Comparison of ENCODE assay signal across 18 cellular contexts in genomic region chr1:17018849-17019248, GRCh38. TPM values are rescaled to one million over a fixed set of nuclear protein-coding genes. Genes with fewer than 3 reads are reported as not detected.
A peak's percentile ranks its signal among the peaks of the same experiment; 100 is the strongest.
DNase-seq lines count a peak whose midpoint lies in the region; ATAC-seq and TF ChIP-seq lines count a peak whose summit lies in the region.
"Had no signal": no experiment of that assay in that cellular context is flagged by ENCODE, and none has a peak within 500 bp of the region (broad histone marks: within the 10 kb centered on the region; RNA-seq: fewer than 3 reads in every experiment).

No MANE protein-coding gene starts in this region.

- no peaks in the 10 kb centered on the region for H3K27me3 Mint-ChIP-seq in activated CD4-positive, alpha-beta T cell treated with anti-CD3 and anti-CD28 coated beads, Interleukin-2, amount 10 ng/mL, durations not matched to agents 24 days and 14 days
- no peaks in the 10 kb centered on the region for H3K27me3 Mint-ChIP-seq in activated CD8-positive, alpha-beta T cell treated with anti-CD3 and anti-CD28 coated beads for 36 hours
- H3K27me3 Mint-ChIP-seq: CD4-positive, alpha-beta memory T cell had no signal

- intact Hi-C loops in activated CD4-positive, alpha-beta T cell treated with anti-CD3 and anti-CD28 coated beads, Interleukin-2, amount 10 ng/mL, durations not matched to agents 24 days and 14 days (cut with micrococcal nuclease), result no loop called here
- intact Hi-C loops in activated CD8-positive, alpha-beta T cell treated with anti-CD3 and anti-CD28 coated beads for 36 hours (cut with micrococcal nuclease), result no loop called here

- CTCF ChIA-PET in activated CD8-positive, alpha-beta T cell treated with anti-CD3 and anti-CD28 coated beads for 36 hours (lab: Charles Lee), result interaction anchor here (1.1 to 1.3 kb wide), 3 partner anchors 12 to 67 kb away, joined by 3 to 6 read pairs (median 4); no protein-coding TSS in a partner anchor

- H3K27ac Mint-ChIP-seq in activated CD4-positive, alpha-beta T cell treated with anti-CD3 and anti-CD28 coated beads, Interleukin-2, amount 10 ng/mL, durations not matched to agents 24 days and 14 days, result peak overlapping the region; percentile 58
- peak overlapping the region; percentile 77 for H3K27ac Mint-ChIP-seq in activated CD8-positive, alpha-beta T cell treated with anti-CD3 and anti-CD28 coated beads for 36 hours
- H3K27ac Mint-ChIP-seq: activated T-helper 2 cell treated with anti-CD3 and anti-CD28 coated beads, Interferon-gamma antibody, Interleukin-2, Interleukin-4, amounts not matched to agents 10 μg/mL and 5 μg/mL and 100 μg/mL, durations not matched to agents 14 hours and 24 hours and 36 hours had no signal

- no peak for TF ChIP-seq CTCF in activated CD8-positive, alpha-beta T cell treated with anti-CD3 and anti-CD28 coated beads for 36 hours (IDR thresholded peaks at IDR 0.05)
- no peak for TF ChIP-seq CTCF in neutrophil (IDR thresholded peaks at IDR 0.05)

- H3K4me3 Mint-ChIP-seq in activated CD4-positive, alpha-beta T cell treated with anti-CD3 and anti-CD28 coated beads, Interleukin-2, amount 10 ng/mL, durations not matched to agents 24 days and 14 days, result no peak overlapping the region
- H3K4me3 Mint-ChIP-seq in activated CD8-positive, alpha-beta T cell treated with anti-CD3 and anti-CD28 coated beads for 36 hours, result no peak overlapping the region
- H3K4me3 Mint-ChIP-seq: CD4-positive, alpha-beta memory T cell had no signal

- peak overlapping the region; percentile 18 for H3K27ac ChIP-seq in neutrophil
- H3K27ac ChIP-seq: brain microvascular endothelial cell, Peyer's patch, prostate gland had no signal

- H3K9me3 Mint-ChIP-seq in activated CD4-positive, alpha-beta T cell treated with anti-CD3 and anti-CD28 coated beads, Interleukin-2, amount 10 ng/mL, durations not matched to agents 24 days and 14 days, result no peaks in the 10 kb centered on the region
- no peaks in the 10 kb centered on the region for H3K9me3 Mint-ChIP-seq in activated CD8-positive, alpha-beta T cell treated with anti-CD3 and anti-CD28 coated beads for 36 hours
- H3K9me3 Mint-ChIP-seq: activated T-helper 2 cell treated with anti-CD3 and anti-CD28 coated beads, Interferon-gamma antibody, Interleukin-2, Interleukin-4, amounts not matched to agents 10 μg/mL and 5 μg/mL and 100 μg/mL, durations not matched to agents 14 hours and 24 hours and 36 hours; CD4-positive, alpha-beta memory T cell had no signal

- no peak for DNase-seq in activated CD4-positive, alpha-beta T cell treated with anti-CD3 and anti-CD28 coated beads, Interleukin-2, amount 10 ng/mL, durations not matched to agents 24 days and 14 days
- DNase-seq in activated CD4-positive, alpha-beta T cell treated with anti-CD3 and anti-CD28 coated beads for 4 hours, result no peak
- no peak for DNase-seq in activated CD8-positive, alpha-beta T cell treated with anti-CD3 and anti-CD28 coated beads for 36 hours
- DNase-seq in HuH-7 (ENCODE audit: low spot score), result no peak
- DNase-seq: activated CD4-positive, alpha-beta T cell treated with anti-CD3 and anti-CD28 coated beads for 1 hour; brain microvascular endothelial cell; CD4-positive, alpha-beta memory T cell; MG63; NCI-H2081; NCI-H69; stimulated activated CD4-positive, alpha-beta T cell treated with anti-CD3 and anti-CD28 coated beads, Interleukin-12 subunit alpha, Interleukin-12 subunit beta, amount 100 ng/mL, for 4 hours had no signal

- H3K36me3 Mint-ChIP-seq in activated CD4-positive, alpha-beta T cell treated with anti-CD3 and anti-CD28 coated beads, Interleukin-2, amount 10 ng/mL, durations not matched to agents 24 days and 14 days (ENCODE audit: low read depth), result peaks cover 44% of the 10 kb centered on the region
- H3K36me3 Mint-ChIP-seq in activated CD8-positive, alpha-beta T cell treated with anti-CD3 and anti-CD28 coated beads for 36 hours (ENCODE audit: low read depth), result peaks cover 21% of the 10 kb centered on the region

- peaks cover 61% of the 10 kb centered on the region for H3K36me3 ChIP-seq in neutrophil

- POLR2A ChIA-PET in activated CD8-positive, alpha-beta T cell treated with anti-CD3 and anti-CD28 coated beads for 36 hours (lab: Charles Lee), result interaction anchor here (0.8 kb wide), 1 partner anchor 42 kb away, joined by 3 read pairs; no protein-coding TSS in a partner anchor

- no peak overlapping the region for H3K4me3 ChIP-seq in neutrophil (ENCODE audit: low read depth in 1 of 2, low read length in 1 of 2)
- H3K4me3 ChIP-seq: MG63, Peyer's patch, prostate gland had no signal

- H3K4me1 Mint-ChIP-seq in activated CD4-positive, alpha-beta T cell treated with anti-CD3 and anti-CD28 coated beads, Interleukin-2, amount 10 ng/mL, durations not matched to agents 24 days and 14 days, result peaks cover 10% of the 10 kb centered on the region
- H3K4me1 Mint-ChIP-seq in activated CD8-positive, alpha-beta T cell treated with anti-CD3 and anti-CD28 coated beads for 36 hours (ENCODE audit: low read depth), result peaks cover 8% of the 10 kb centered on the region
- H3K4me1 Mint-ChIP-seq: CD4-positive, alpha-beta memory T cell had no signal

- no peaks in the 10 kb centered on the region for H3K9me3 ChIP-seq in neutrophil
- H3K9me3 ChIP-seq: MG63, Peyer's patch, prostate gland had no signal

- peaks cover 33 to 36% of the 10 kb centered on the region in 2 experiments for H3K4me1 ChIP-seq in neutrophil (ENCODE audit: control insufficient read depth in 1 of 2, insufficient read depth in 1 of 2, low read depth in 1 of 2, low read length in 1 of 2)
- H3K4me1 ChIP-seq: Peyer's patch, prostate gland had no signal

- ATAC-seq in GM21381 (IDR thresholded peaks at IDR 0.05; ENCODE audit: unreplicated experiment) (peak; percentile 48), HG03520 (IDR thresholded peaks at IDR 0.05; ENCODE audit: unreplicated experiment) (no peak), GM19463 (IDR thresholded peaks at IDR 0.05; ENCODE audit: unreplicated experiment) (no peak)
- ATAC-seq in activated CD8-positive, alpha-beta T cell treated with anti-CD3 and anti-CD28 coated beads for 36 hours, result no peak

- H3K27me3 ChIP-seq in neutrophil, result no peaks in the 10 kb centered on the region
- H3K27me3 ChIP-seq: brain microvascular endothelial cell, MG63, Peyer's patch had no signal

RNA-seq across cellular contexts. Expression of gene ATP13A2, which starts 7.1 kb away (rescaled TPM):
- total RNA-seq in activated CD4-positive, alpha-beta T cell treated with anti-CD3 and anti-CD28 coated beads, Interleukin-2, amount 10 ng/mL, durations not matched to agents 24 days and 14 days, result 46.9 and 50.2 TPM in 2 replicates
- total RNA-seq in activated CD8-positive, alpha-beta T cell treated with anti-CD3 and anti-CD28 coated beads for 36 hours, result 10 to 100 TPM; 21.4 to 24.1 TPM

RNA-seq across cellular contexts. Expression of gene SDHB, which starts 35.0 kb away (rescaled TPM):
- 140 and 156 TPM in 2 replicates for total RNA-seq in activated CD4-positive, alpha-beta T cell treated with anti-CD3 and anti-CD28 coated beads, Interleukin-2, amount 10 ng/mL, durations not matched to agents 24 days and 14 days
- 100 to 1,000 TPM; 135 to 148 TPM for total RNA-seq in activated CD8-positive, alpha-beta T cell treated with anti-CD3 and anti-CD28 coated beads for 36 hours

RNA-seq across cellular contexts. Expression of gene MFAP2, which starts 38.4 kb away (rescaled TPM):
- total RNA-seq in activated CD4-positive, alpha-beta T cell treated with anti-CD3 and anti-CD28 coated beads, Interleukin-2, amount 10 ng/mL, durations not matched to agents 24 days and 14 days, result not detected in 2 replicates
- not detected for total RNA-seq in activated CD8-positive, alpha-beta T cell treated with anti-CD3 and anti-CD28 coated beads for 36 hours
- total RNA-seq: activated T-helper 2 cell treated with anti-CD3 and anti-CD28 coated beads, Interferon-gamma antibody, Interleukin-2, Interleukin-4, amounts not matched to agents 10 μg/mL and 5 μg/mL and 100 μg/mL, durations not matched to agents 14 hours and 24 hours and 36 hours; CD4-positive, alpha-beta memory T cell had no signal
